Comparison of ENCODE assay signal across 30 cellular contexts in the genomic region with DNA sequence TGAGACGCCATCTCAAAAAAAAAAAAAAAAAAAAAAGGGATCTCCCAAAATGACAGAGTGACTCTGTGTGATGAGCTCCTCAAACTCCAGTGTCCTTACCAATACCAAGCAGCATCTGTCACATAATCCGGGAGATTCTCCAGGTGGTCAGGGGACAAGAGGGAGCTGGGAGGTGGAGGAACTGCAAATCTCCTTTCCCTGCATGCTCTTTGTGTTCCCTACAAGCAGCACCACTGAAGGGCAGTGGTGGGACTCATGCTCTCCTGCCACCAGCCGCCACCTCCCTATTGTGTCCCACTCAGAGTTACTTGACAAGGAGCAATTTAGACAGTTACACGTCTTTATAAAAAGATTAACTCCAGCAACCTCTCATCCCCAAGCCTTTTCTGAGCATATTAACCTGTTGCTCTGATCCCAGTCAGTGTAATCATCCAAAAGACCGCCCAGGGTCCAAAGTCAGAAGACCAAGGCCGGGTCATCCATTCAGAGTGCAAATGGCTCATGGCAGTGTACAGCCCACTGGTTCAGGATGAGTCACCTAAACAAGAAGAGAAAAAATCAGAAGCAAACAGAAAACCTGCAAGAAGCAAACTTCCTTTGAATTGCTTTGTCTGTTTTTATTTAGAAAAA. TPM values are rescaled to one million over a fixed set of nuclear protein-coding genes. Genes with fewer than 3 reads are reported as not detected.
DNase-seq lines count a peak whose midpoint lies in the region; ATAC-seq and TF ChIP-seq lines count a peak whose summit lies in the region.
"Had no signal": no experiment of that assay in that cellular context is flagged by ENCODE, and none has a peak within 500 bp of the region (broad histone marks: within the 10 kb centered on the region; RNA-seq: fewer than 3 reads in every experiment).

No MANE protein-coding gene starts in this region.

- H3K27ac ChIP-seq in right atrium auricular region, result no peak overlapping the region
- H3K27ac ChIP-seq: BLaER1, body of pancreas, SJCRH30 had no signal

- H3K4me3 ChIP-seq in right atrium auricular region, result no peak overlapping the region
- H3K4me3 ChIP-seq: BLaER1, body of pancreas, SJCRH30 had no signal

- no peak overlapping the region for H3K27ac Mint-ChIP-seq in mesothelial cell of epicardium
- H3K27ac Mint-ChIP-seq: activated naive CD8-positive, alpha-beta T cell treated with anti-CD3 and anti-CD28 coated beads, Interleukin-2, amount 50 U/mL, for 24 hours; H9; memory B cell; progenitor cell of endocrine pancreas; stimulated activated effector memory CD8-positive, alpha-beta T cell treated with anti-CD3 and anti-CD28 coated beads, Interleukin-12 subunit alpha, Interleukin-12 subunit beta, amount 100 ng/mL, for 72 hours had no signal

- peaks cover 12% of the 10 kb centered on the region for H3K9me3 Mint-ChIP-seq in mesothelial cell of epicardium
- H3K9me3 Mint-ChIP-seq: central memory CD8-positive, alpha-beta T cell; memory B cell; stimulated activated effector memory CD8-positive, alpha-beta T cell treated with anti-CD3 and anti-CD28 coated beads, Interleukin-12 subunit alpha, Interleukin-12 subunit beta, amount 100 ng/mL, for 72 hours had no signal

- peak; percentile 82 for ATAC-seq in left lobe of liver
- ATAC-seq: activated naive CD8-positive, alpha-beta T cell treated with anti-CD3 and anti-CD28 coated beads, Interleukin-2, amount 50 U/mL, for 24 hours; body of pancreas; esophagus mucosa; stimulated activated effector memory CD8-positive, alpha-beta T cell treated with anti-CD3 and anti-CD28 coated beads, Interleukin-12 subunit alpha, Interleukin-12 subunit beta, amount 100 ng/mL, for 72 hours had no signal

- no peaks in the 10 kb centered on the region for H3K36me3 ChIP-seq in right atrium auricular region
- H3K36me3 ChIP-seq: SJCRH30 had no signal

- H3K36me3 Mint-ChIP-seq in mesothelial cell of epicardium, result peaks cover 23% of the 10 kb centered on the region
- H3K36me3 Mint-ChIP-seq: memory B cell; stimulated activated effector memory CD8-positive, alpha-beta T cell treated with anti-CD3 and anti-CD28 coated beads, Interleukin-12 subunit alpha, Interleukin-12 subunit beta, amount 100 ng/mL, for 72 hours had no signal

- no peak overlapping the region for H3K4me3 Mint-ChIP-seq in mesothelial cell of epicardium
- H3K4me3 Mint-ChIP-seq: activated naive CD8-positive, alpha-beta T cell treated with anti-CD3 and anti-CD28 coated beads, Interleukin-2, amount 50 U/mL, for 24 hours; central memory CD8-positive, alpha-beta T cell; H9; memory B cell; stimulated activated effector memory CD8-positive, alpha-beta T cell treated with anti-CD3 and anti-CD28 coated beads, Interleukin-12 subunit alpha, Interleukin-12 subunit beta, amount 100 ng/mL, for 72 hours had no signal

- H3K9me3 ChIP-seq in right atrium auricular region, result no peaks in the 10 kb centered on the region
- H3K9me3 ChIP-seq: body of pancreas, SJCRH30 had no signal

- H3K27me3 ChIP-seq in right atrium auricular region, result no peaks in the 10 kb centered on the region
- H3K27me3 ChIP-seq: BLaER1, body of pancreas, SJCRH30 had no signal

- TF ChIP-seq CTCF in right atrium auricular region (IDR thresholded peaks at IDR 0.05) (no peak), mesothelial cell of epicardium (IDR thresholded peaks at IDR 0.05; ENCODE audit: unreplicated experiment) (no peak)

- H3K4me1 ChIP-seq in right atrium auricular region, result peaks cover 0 to 41% of the 10 kb centered on the region in 2 donors
- H3K4me1 ChIP-seq: BLaER1, SJCRH30 had no signal

- H3K4me1 Mint-ChIP-seq in mesothelial cell of epicardium, result peaks cover 4% of the 10 kb centered on the region
- H3K4me1 Mint-ChIP-seq: central memory CD8-positive, alpha-beta T cell; H9; memory B cell; stimulated activated effector memory CD8-positive, alpha-beta T cell treated with anti-CD3 and anti-CD28 coated beads, Interleukin-12 subunit alpha, Interleukin-12 subunit beta, amount 100 ng/mL, for 72 hours had no signal

- peak; percentile 73 to 83 for DNase-seq in NCI-H524 (lab: John Stamatoyannopoulos, UW)
- DNase-seq in amniotic epithelial cell (ENCODE audit: low read depth), result peak; percentile 44
- peak; percentile 95 for DNase-seq in left lobe of liver (ENCODE audit: low spot score)
- no peak for DNase-seq in activated naive CD4-positive, alpha-beta T cell (lab: John Stamatoyannopoulos, UW)
- no peak for DNase-seq in right atrium auricular region (ENCODE audit: low spot score)
- DNase-seq in activated naive CD4-positive, alpha-beta T cell treated with anti-CD3 and anti-CD28 coated beads, Interleukin-2, amount 50 U/mL, for 16 hours, result no peak
- no peak for DNase-seq in mesothelial cell of epicardium (ENCODE audit: low spot score in 2 of 2, unreplicated experiment in 2 of 2)
- DNase-seq: activated CD4-positive, alpha-beta T cell treated with anti-CD3 and anti-CD28 coated beads, Interleukin-2, amount 50 U/mL, for 1 hour; activated CD4-positive, CD25-positive, alpha-beta regulatory T cell; activated gamma-delta T cell; activated naive CD8-positive, alpha-beta T cell treated with anti-CD3 and anti-CD28 coated beads, Interleukin-2, amount 50 U/mL, for 24 hours; activated T-cell treated with anti-CD3 and anti-CD28 coated beads, Interleukin-2, amount 50 U/mL, for 1 hour; body of pancreas; foreskin fibroblast; H9; Kasumi-1; NCI-H1417 treated with DMSO at 0.1 percent for 48 hours; NCI-H2081; RPMI8226; SJCRH30; substantia nigra; SW 1271; T1000 had no signal

- H3K27me3 Mint-ChIP-seq in mesothelial cell of epicardium (ENCODE audit: low read depth), result no peaks in the 10 kb centered on the region
- H3K27me3 Mint-ChIP-seq: activated naive CD8-positive, alpha-beta T cell treated with anti-CD3 and anti-CD28 coated beads, Interleukin-2, amount 50 U/mL, for 24 hours; central memory CD8-positive, alpha-beta T cell; progenitor cell of endocrine pancreas had no signal

RNA-seq across cellular contexts. Expression of gene MGST2, which starts 23.6 kb away (rescaled TPM):
- total RNA-seq in left lobe of liver (108 TPM), right atrium auricular region (100 to 1,000 TPM in 1 of 2 donors, 10 to 100 TPM in 1; 77.4 to 129 TPM), mesothelial cell of epicardium (29.8 to 36.3 TPM (median 32.6 TPM) in 3 replicates)
- total RNA-seq: G401 had no signal

Comparison
In these comparisons a context has a peak if more than half of its experiments do, and no peak if none do; other contexts are left out.
1. DNase-seq: peak in NCI-H524 (2 of 2), amniotic epithelial cell (single experiment) and left lobe of liver (single experiment); none in activated naive CD4-positive, alpha-beta T cell (0 of 4), right atrium auricular region (single experiment), activated naive CD4-positive, alpha-beta T cell treated with anti-CD3 and anti-CD28 coated beads, Interleukin-2, amount 50 U/mL, for 16 hours (single experiment) and mesothelial cell of epicardium (0 of 2).